In the genomic region with DNA sequence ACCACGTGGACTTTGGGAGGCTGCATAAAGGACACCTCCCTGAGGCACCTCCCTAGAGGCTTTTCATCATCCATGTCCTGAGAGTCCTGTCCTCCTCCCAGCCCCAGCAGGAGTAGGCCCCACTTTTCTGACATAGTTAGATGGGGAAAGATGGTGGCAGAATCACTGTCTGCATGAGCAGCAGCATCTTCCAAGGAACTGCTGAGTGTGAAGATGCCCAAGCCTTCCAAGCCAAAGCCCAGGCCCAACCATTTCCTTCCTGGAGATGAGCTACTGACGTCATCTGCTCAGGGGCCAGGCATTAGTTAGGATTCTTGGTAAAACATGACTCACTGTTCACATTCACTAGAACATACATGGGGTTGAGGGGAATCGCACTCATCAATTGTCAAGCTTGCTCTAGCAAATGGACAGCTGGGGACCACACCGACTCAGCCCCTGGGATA, we compare ENCODE assay signal across 9 cellular contexts.
DNase-seq lines count a peak whose midpoint lies in the region; ATAC-seq and TF ChIP-seq lines count a peak whose summit lies in the region.
"Had no signal": no experiment of that assay in that cellular context is flagged by ENCODE, and none has a peak within 500 bp of the region (broad histone marks: within the 10 kb centered on the region; RNA-seq: fewer than 3 reads in every experiment).

No MANE protein-coding gene starts in this region.

- H3K27me3 Mint-ChIP-seq in T-helper 2 cell treated with Interferon-gamma antibody and Interleukin-4, amounts not matched to agents 5 μg/mL and 100 μg/mL, for 36 hours (ENCODE audit: low read depth) = no peaks in the 10 kb centered on the region

- H3K4me3 ChIP-seq in fibroblast of mammary gland (ENCODE audit: control insufficient read depth, low read depth, low read length) = no peak overlapping the region
- H3K4me3 ChIP-seq: SK-N-MC had no signal

- no peak for TF ChIP-seq CTCF in fibroblast of mammary gland (conservative IDR thresholded peaks at IDR 0.05; ENCODE audit: control insufficient read depth, insufficient read depth, low read depth, low read length)

- H3K9me3 Mint-ChIP-seq in T-helper 2 cell treated with Interferon-gamma antibody and Interleukin-4, amounts not matched to agents 5 μg/mL and 100 μg/mL, for 36 hours = no peaks in the 10 kb centered on the region
- no peaks in the 10 kb centered on the region for H3K9me3 Mint-ChIP-seq in stimulated activated effector memory CD8-positive, alpha-beta T cell treated with anti-CD3 and anti-CD28 coated beads, Interleukin-12 subunit alpha, Interleukin-12 subunit beta, amount 100 ng/mL, for 72 hours

- H3K27ac Mint-ChIP-seq in T-helper 2 cell treated with Interferon-gamma antibody and Interleukin-4, amounts not matched to agents 5 μg/mL and 100 μg/mL, for 36 hours = peak overlapping the region; percentile 88
- H3K27ac Mint-ChIP-seq in stimulated activated effector memory CD8-positive, alpha-beta T cell treated with anti-CD3 and anti-CD28 coated beads, Interleukin-12 subunit alpha, Interleukin-12 subunit beta, amount 100 ng/mL, for 72 hours = peak overlapping the region; percentile 93

- H3K36me3 Mint-ChIP-seq in T-helper 2 cell treated with Interferon-gamma antibody and Interleukin-4, amounts not matched to agents 5 μg/mL and 100 μg/mL, for 36 hours (ENCODE audit: low read depth) = peaks cover 63% of the 10 kb centered on the region
- H3K36me3 Mint-ChIP-seq in stimulated activated effector memory CD8-positive, alpha-beta T cell treated with anti-CD3 and anti-CD28 coated beads, Interleukin-12 subunit alpha, Interleukin-12 subunit beta, amount 100 ng/mL, for 72 hours = peaks cover 99% of the 10 kb centered on the region

- ATAC-seq in stimulated activated effector memory CD8-positive, alpha-beta T cell treated with anti-CD3 and anti-CD28 coated beads, Interleukin-12 subunit alpha, Interleukin-12 subunit beta, amount 100 ng/mL, for 72 hours = peak; percentile 88

- peak overlapping the region; percentile 57 for H3K4me3 Mint-ChIP-seq in T-helper 2 cell treated with Interferon-gamma antibody and Interleukin-4, amounts not matched to agents 5 μg/mL and 100 μg/mL, for 36 hours
- H3K4me3 Mint-ChIP-seq in stimulated activated effector memory CD8-positive, alpha-beta T cell treated with anti-CD3 and anti-CD28 coated beads, Interleukin-12 subunit alpha, Interleukin-12 subunit beta, amount 100 ng/mL, for 72 hours = peak overlapping the region; percentile 59

- DNase-seq in activated effector memory CD4-positive, alpha-beta T cell treated with anti-CD3 and anti-CD28 coated beads, Interleukin-2, amount 50 U/mL, for 16 hours = peak; percentile 66
- DNase-seq in activated effector memory CD4-positive, alpha-beta T cell treated with Interleukin-2 at 50 U/mL for 16 hours = no peak
- DNase-seq in T-helper 2 cell treated with Interferon-gamma antibody and Interleukin-4, amounts not matched to agents 5 μg/mL and 100 μg/mL, for 36 hours (ENCODE audit: low spot score) = peak; percentile 79
- peak; percentile 96 for DNase-seq in fibroblast of mammary gland (ENCODE audit: low read depth)
- DNase-seq in stimulated activated effector memory CD8-positive, alpha-beta T cell treated with anti-CD3 and anti-CD28 coated beads, Interleukin-12 subunit alpha, Interleukin-12 subunit beta, amount 100 ng/mL, for 72 hours (ENCODE audit: low spot score in 2 of 2) = peak in 1 of 2 donors; percentile 66
- DNase-seq in iPS-NIHi7 (ENCODE audit: extremely low spot score) = no peak
- DNase-seq in NAMALWA (ENCODE audit: low spot score) = no peak
- DNase-seq in Ammon's horn (ENCODE audit: low spot score) = no peak

- peaks cover 61% of the 10 kb centered on the region for H3K4me1 Mint-ChIP-seq in T-helper 2 cell treated with Interferon-gamma antibody and Interleukin-4, amounts not matched to agents 5 μg/mL and 100 μg/mL, for 36 hours (ENCODE audit: low read depth)
- peaks cover 92% of the 10 kb centered on the region for H3K4me1 Mint-ChIP-seq in stimulated activated effector memory CD8-positive, alpha-beta T cell treated with anti-CD3 and anti-CD28 coated beads, Interleukin-12 subunit alpha, Interleukin-12 subunit beta, amount 100 ng/mL, for 72 hours

Comparison
In these comparisons a context has a peak if more than half of its experiments do, and no peak if none do; other contexts are left out.
1. DNase-seq: peak in activated effector memory CD4-positive, alpha-beta T cell treated with anti-CD3 and anti-CD28 coated beads, Interleukin-2, amount 50 U/mL, for 16 hours (single experiment), T-helper 2 cell treated with Interferon-gamma antibody and Interleukin-4, amounts not matched to agents 5 μg/mL and 100 μg/mL, for 36 hours (single experiment) and fibroblast of mammary gland (single experiment); none in activated effector memory CD4-positive, alpha-beta T cell treated with Interleukin-2 at 50 U/mL for 16 hours (single experiment), iPS-NIHi7 (single experiment), NAMALWA (single experiment) and Ammon's horn (single experiment).